Comparison of ENCODE assay signal across 15 cellular contexts in the genomic region with DNA sequence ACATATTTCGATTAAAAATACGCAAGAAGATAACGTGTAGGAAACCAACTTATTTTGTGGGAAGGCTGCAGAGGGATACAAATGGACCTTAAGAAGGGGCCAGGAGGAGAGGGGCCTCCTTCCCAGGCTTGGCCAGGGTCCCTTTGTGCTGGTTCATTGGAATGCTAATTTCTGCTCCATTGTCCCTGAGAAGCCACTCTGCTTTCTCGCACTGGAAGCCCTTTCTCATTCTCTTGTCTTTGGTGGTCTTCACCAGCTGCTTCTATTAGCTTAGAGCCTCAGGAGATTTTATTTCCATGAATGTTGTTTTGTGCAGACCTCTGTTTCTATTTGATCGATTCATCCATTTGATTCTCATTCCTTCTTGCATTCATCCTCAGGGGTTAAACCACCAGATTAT.
DNase-seq lines count a peak whose midpoint lies in the region; ATAC-seq and TF ChIP-seq lines count a peak whose summit lies in the region.
"Had no signal": no experiment of that assay in that cellular context is flagged by ENCODE, and none has a peak within 500 bp of the region (broad histone marks: within the 10 kb centered on the region; RNA-seq: fewer than 3 reads in every experiment).

No MANE protein-coding gene starts in this region.

- H3K4me3 Mint-ChIP-seq in H9 (peak overlapping the region; percentile 11 to 24; a peak in 2 of 5 replicates), glutamatergic neuron (ENCODE audit: unreplicated experiment) (no peak overlapping the region), neural crest cell (peak overlapping the region; percentile 40)

- H2AFZ ChIP-seq in H9 (ENCODE audit: low read length): no peak overlapping the region

- H3K4me3 ChIP-seq in HUES64 (ENCODE audit: low read length): 0 out of 2 replicates have a peak overlapping the region, but pooled peaks have one; percentile 11
- H3K4me3 ChIP-seq: SJSA1 had no signal

- no peak overlapping the region for H3K56ac ChIP-seq in H9 (ENCODE audit: insufficient read length, low read depth, low read length)

- H4K20me1 ChIP-seq in H9 (ENCODE audit: control insufficient read depth, insufficient read depth, insufficient read length): no peaks in the 10 kb centered on the region

- no peaks in the 10 kb centered on the region for H3K23me2 ChIP-seq in H9 (ENCODE audit: insufficient read length, low read depth, low read length, poor library complexity, severe bottlenecking)

- H2BK5ac ChIP-seq in H9 (ENCODE audit: insufficient read length, low read length): no peak overlapping the region

- H3K27ac Mint-ChIP-seq in H9 (peak overlapping the region; percentile 74 to 97 (median 95); a peak in 6 of 7 replicates), glutamatergic neuron (ENCODE audit: unreplicated experiment) (peak overlapping the region; percentile 40), neural crest cell (ENCODE audit: unreplicated experiment) (peak overlapping the region; percentile 89)

- no peaks in the 10 kb centered on the region for H3K79me2 ChIP-seq in H9 (ENCODE audit: insufficient read depth, low read length)

- no peak overlapping the region for H2BK20ac ChIP-seq in H9 (ENCODE audit: low read depth, low read length, poor library complexity, severe bottlenecking)

- H2BK120ac ChIP-seq in H9 (ENCODE audit: low read depth, low read length, poor library complexity, severe bottlenecking): no peak overlapping the region

- H3K27me3 ChIP-seq in H9 (ENCODE audit: insufficient read depth, low read length) (no peaks in the 10 kb centered on the region), HUES64 (ENCODE audit: insufficient read depth, low read length) (no peaks in the 10 kb centered on the region)
- H3K27me3 ChIP-seq: SJSA1 had no signal

- H3T11ph ChIP-seq in H9 (ENCODE audit: low read length): no peak overlapping the region

- no peak overlapping the region for H4K91ac ChIP-seq in H9 (ENCODE audit: insufficient read length, low read depth, low read length)

- no peak overlapping the region for H2BK12ac ChIP-seq in H9 (ENCODE audit: insufficient read length, low read depth, low read length)

- H3K4me1 Mint-ChIP-seq in H9: peaks cover 45 to 52% of the 10 kb centered on the region in 2 experiments
- H3K4me1 Mint-ChIP-seq in glutamatergic neuron (ENCODE audit: low read depth, unreplicated experiment): peaks cover 21% of the 10 kb centered on the region
- peaks cover 57% of the 10 kb centered on the region for H3K4me1 Mint-ChIP-seq in neural crest cell

- DNase-seq in H9 (peak; percentile 54), glutamatergic neuron (no peak), neural crest cell (ENCODE audit: low read depth, low spot score) (peak; percentile 9), caudate nucleus (lab: John Stamatoyannopoulos, UW) (no peak), GM13976 (ENCODE audit: low spot score) (no peak)
- DNase-seq: COR-L47, HCEC 1CT, KBM-7, NCI-H1436 treated with DMSO at 0.1 percent for 48 hours, NCI-H2081, PC-3 had no signal

- no peak overlapping the region for H2AK5ac ChIP-seq in H9 (ENCODE audit: insufficient read length, low read length)

- no peak overlapping the region for H3K4ac ChIP-seq in H9 (ENCODE audit: low read depth, low read length)

- H3K27ac ChIP-seq in H9 (ENCODE audit: insufficient read length, low read depth, low read length) (peak overlapping the region; percentile 27), HUES64 (ENCODE audit: low read depth, low read length) (peak overlapping the region; percentile 81; the same call in 1 of the 2 replicates), caudate nucleus (ENCODE audit: low read depth, low read length) (no peak overlapping the region)
- H3K27ac ChIP-seq: SJSA1 had no signal

- H3K36me3 Mint-ChIP-seq in H9 (ENCODE audit: insufficient read depth in 1 of 3, low read depth in 3 of 3) (peaks cover 0 to 2% (median 0%) of the 10 kb centered on the region in 3 experiments; a peak in 3 of 7 replicates), glutamatergic neuron (ENCODE audit: unreplicated experiment) (no peaks in the 10 kb centered on the region), neural crest cell (ENCODE audit: low read depth) (peaks cover 5% of the 10 kb centered on the region)

- ATAC-seq in HG02840 (IDR thresholded peaks at IDR 0.05; ENCODE audit: low FRiP score, unreplicated experiment) (no peak), HG03520 (IDR thresholded peaks at IDR 0.05; ENCODE audit: unreplicated experiment) (no peak)
- ATAC-seq: PC-3 had no signal

- in situ Hi-C loops in GM13976 (cut with MboI; ENCODE audit: low sequenced_read_pairs, unreplicated experiment): no loop called here

- H3K9me3 Mint-ChIP-seq in H9: no peaks in the 10 kb centered on the region
- H3K9me3 Mint-ChIP-seq in glutamatergic neuron (ENCODE audit: unreplicated experiment): peaks cover 4% of the 10 kb centered on the region
- peaks cover 10% of the 10 kb centered on the region for H3K9me3 Mint-ChIP-seq in neural crest cell

- no peak overlapping the region for H4K8ac ChIP-seq in H9 (replicated peaks; ENCODE audit: insufficient read length, low read depth, low read length)

- H3K9me3 ChIP-seq in H9 (ENCODE audit: control insufficient read depth, low read depth, low read length) (no peaks in the 10 kb centered on the region), HUES64 (ENCODE audit: insufficient read depth, low read depth, low read length) (no peaks in the 10 kb centered on the region)
- H3K9me3 ChIP-seq: SJSA1 had no signal

- H3K27me3 Mint-ChIP-seq in H9 (ENCODE audit: low read depth) (no peaks in the 10 kb centered on the region), glutamatergic neuron (ENCODE audit: unreplicated experiment) (peaks cover 6% of the 10 kb centered on the region), neural crest cell (ENCODE audit: low read depth) (no peaks in the 10 kb centered on the region)

- H3K79me1 ChIP-seq in H9 (ENCODE audit: insufficient read depth, low read depth, low read length, poor library complexity, severe bottlenecking): no peaks in the 10 kb centered on the region

- no CpG with 5 or more reads among the region's 5 CpGs for WGBS in H9 (ENCODE audit: extremely low coverage, insufficient read length, low lambda C conversion rate)
- WGBS in HUES64: 53% methylated on average over 5 of the region's 5 CpGs

- H3K14ac ChIP-seq in H9 (ENCODE audit: insufficient read depth, low read length): no peak overlapping the region

- H3K18ac ChIP-seq in H9 (ENCODE audit: insufficient read length, low read depth, low read length): no peak overlapping the region

- H3K9ac ChIP-seq in H9 (ENCODE audit: extremely low read depth, insufficient read length, low read length): no peak overlapping the region
- H3K9ac ChIP-seq in HUES64 (ENCODE audit: low read depth, low read length): peak overlapping the region; percentile 24; the same call in 1 of the 2 replicates

- H3K4me2 ChIP-seq in H9 (ENCODE audit: insufficient read depth, insufficient read length, low read length): peak overlapping the region; percentile 16

- TF ChIP-seq CTCF in H9 (conservative IDR thresholded peaks at IDR 0.05) (no peak), glutamatergic neuron (IDR thresholded peaks at IDR 0.05; ENCODE audit: partially characterized antibody, unreplicated experiment) (no peak), neural crest cell (conservative IDR thresholded peaks at IDR 0.05) (no peak), GM13976 (IDR thresholded peaks at IDR 0.05; ENCODE audit: borderline replicate concordance, control extremely low read depth, extremely low read depth, insufficient read depth, missing control alignments) (no peak)

- H3K23ac ChIP-seq in H9 (ENCODE audit: insufficient read length, low read depth, low read length): no peak overlapping the region

- no peaks in the 10 kb centered on the region for H3K36me3 ChIP-seq in HUES64 (ENCODE audit: insufficient read depth, low read length)
- H3K36me3 ChIP-seq: SJSA1 had no signal

- no peak overlapping the region for H4K5ac ChIP-seq in H9 (ENCODE audit: insufficient read length, low read depth, low read length)

- H3K4me1 ChIP-seq in H9 (ENCODE audit: insufficient read depth, low read length) (peaks cover 7% of the 10 kb centered on the region), HUES64 (ENCODE audit: insufficient read depth, low read length) (peaks cover 19% of the 10 kb centered on the region)
- H3K4me1 ChIP-seq: SJSA1 had no signal

- no peak overlapping the region for H2BK15ac ChIP-seq in H9 (ENCODE audit: low read depth, low read length)

Comparison
In these comparisons a context has a peak if more than half of its experiments do, and no peak if none do; other contexts are left out.
1. DNase-seq: peak in H9 (single experiment) and neural crest cell (single experiment); none in glutamatergic neuron (single experiment), caudate nucleus (0 of 61) and GM13976 (single experiment).
2. H3K27ac Mint-ChIP-seq: peak in every context shown above with its lines; median percentile 95 in H9; 89 in neural crest cell; 40 in glutamatergic neuron.